In the genomic region with DNA sequence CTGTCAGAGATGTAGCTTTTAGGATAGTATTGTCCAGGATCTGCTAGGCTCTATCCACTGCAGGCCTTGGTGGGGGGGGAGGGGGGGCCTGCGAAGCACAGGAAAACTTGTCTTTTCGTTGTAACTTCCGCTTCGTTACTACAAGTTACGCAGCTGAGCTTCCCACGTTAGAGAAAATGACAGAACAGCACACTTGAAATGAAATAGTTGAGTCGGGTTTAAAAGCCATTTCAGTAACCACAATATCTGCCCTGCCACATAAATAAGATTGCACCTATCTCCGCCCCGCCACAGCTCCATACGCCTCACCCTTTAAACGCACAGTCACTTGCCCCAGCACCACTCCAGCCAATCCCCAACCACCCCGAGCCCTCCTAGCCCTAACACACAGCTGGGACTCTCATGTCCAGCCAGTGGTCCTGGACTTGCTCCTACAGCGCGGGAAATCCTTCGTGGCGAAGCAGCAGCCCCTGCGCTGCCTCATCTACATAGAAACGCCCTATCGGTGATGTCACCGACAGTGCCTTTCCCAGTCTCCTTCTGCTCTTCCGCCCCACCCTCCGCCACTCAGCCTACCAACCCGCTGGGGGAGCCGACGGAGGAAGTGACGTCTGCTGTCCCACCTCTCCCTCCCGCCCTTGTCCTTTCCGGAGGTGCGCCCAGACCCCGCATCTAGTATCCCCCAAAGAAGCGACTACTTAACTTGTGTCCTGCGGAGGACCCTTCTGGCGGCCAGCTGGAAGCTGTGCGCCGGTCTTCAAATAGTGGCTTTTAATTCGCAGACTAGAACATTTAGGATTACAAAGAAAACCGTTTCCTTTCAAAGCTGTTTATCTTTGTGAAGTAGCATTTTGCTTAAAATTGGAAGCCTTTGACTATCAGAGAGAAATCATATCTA, we compare ENCODE assay signal across 8 cellular contexts. TPM values are rescaled to one million over a fixed set of nuclear protein-coding genes. Genes with fewer than 3 reads are reported as not detected.
A peak's percentile ranks its signal among the peaks of the same experiment; 100 is the strongest.
DNase-seq lines count a peak whose midpoint lies in the region; ATAC-seq and TF ChIP-seq lines count a peak whose summit lies in the region.
"Not testable (repeated sequence)": the region's sequence is repeated elsewhere in the genome, so short reads cannot be mapped to it uniquely, and the experiment has no call there.

No MANE protein-coding gene starts in this region.

- H3K4me3 ChIP-seq in MM.1S (ENCODE audit: low read length), result peak overlapping the region; percentile 76

- not testable (repeated sequence) for H3K27me3 ChIP-seq in MM.1S (replicated peaks; ENCODE audit: insufficient read depth, low read length)

- H3K36me3 Mint-ChIP-seq in T-helper 17 cell (ENCODE audit: low read depth), result not testable (repeated sequence)

- peak overlapping the region; percentile 96 for H3K4me3 Mint-ChIP-seq in T-helper 17 cell

- peak overlapping the region; percentile 99 for H3K27ac Mint-ChIP-seq in T-helper 17 cell

- H3K9me2 ChIP-seq in MM.1S (replicated peaks; ENCODE audit: insufficient read depth, low read length), result not testable (repeated sequence)

- peak; percentile 87 for ATAC-seq in T-helper 17 cell
- ATAC-seq in Right ventricle myocardium superior (ENCODE audit: poor library complexity), result peak; percentile 100

- intact Hi-C loops in Right ventricle myocardium superior (cut with DNase I), result not testable (repeated sequence)

- not testable (repeated sequence) for H3K9me3 ChIP-seq in MM.1S (replicated peaks; ENCODE audit: insufficient read depth, low read length); T-helper 17 cell (ENCODE audit: control insufficient read depth, low read length, poor library complexity, severe bottlenecking)

- H3F3A ChIP-seq in MM.1S (ENCODE audit: insufficient read depth, low read length), result peaks cover 21% of the 10 kb centered on the region

- H3K4me2 ChIP-seq in MM.1S (ENCODE audit: low read depth, low read length), result peak overlapping the region; percentile 100

- not testable (repeated sequence) for H3K79me2 ChIP-seq in MM.1S (ENCODE audit: low read length)

- H4K20me1 ChIP-seq in MM.1S (ENCODE audit: insufficient read depth, low read length), result not testable (repeated sequence)

- H3K4me1 ChIP-seq in MM.1S (ENCODE audit: low read length), result not testable (repeated sequence)

- H3K9ac ChIP-seq in MM.1S (ENCODE audit: low read length), result peak overlapping the region; percentile 99

- DNase-seq in GM04503 (ENCODE audit: low read depth) (peak; percentile 59), HCEC 1CT (peak; percentile 94), MM.1S (peak; percentile 95), T-helper 17 cell (peak; percentile 49 to 55 (median 55)), amniotic epithelial cell (ENCODE audit: low read depth) (peak; percentile 96), Right ventricle myocardium superior (peak; percentile 63), nucleus accumbens (lab: John Stamatoyannopoulos, UW) (peak in 55 of 56 donors; percentile 12 to 93 (median 76)), substantia nigra (lab: John Stamatoyannopoulos, UW) (peak in 46 of 49 donors; percentile 9 to 90 (median 66))

- H3K36me3 ChIP-seq in MM.1S (replicated peaks; ENCODE audit: insufficient read depth, low read length), result not testable (repeated sequence)

- H3K27me3 Mint-ChIP-seq in T-helper 17 cell, result not testable (repeated sequence)

- H3K4me1 Mint-ChIP-seq in T-helper 17 cell, result peaks cover 19% of the 10 kb centered on the region

- H3K27ac ChIP-seq in MM.1S (ENCODE audit: low read length) (peak overlapping the region; percentile 100), substantia nigra (ENCODE audit: low read depth, low read length, poor library complexity, severe bottlenecking) (peak overlapping the region; percentile 94)

- TF ChIP-seq CTCF in MM.1S (IDR thresholded peaks at IDR 0.05; ENCODE audit: low read length), result not testable (repeated sequence)

- H2AFZ ChIP-seq in MM.1S (ENCODE audit: low read length), result peak overlapping the region; percentile 53

RNA-seq across cellular contexts. Expression of a gene that starts 46.2 kb away (rescaled TPM):
- total RNA-seq in T-helper 17 cell, result not detected
- total RNA-seq in Right ventricle myocardium superior, result not detected

Comparison
In these comparisons a context has a peak if more than half of its experiments do, and no peak if none do; other contexts are left out.
1. Peak in every context shown above with its lines: DNase-seq, ATAC-seq, H3K4me3 ChIP-seq and H3K27ac ChIP-seq.